In genomic region chr1:172906778-172907592, GRCh38 we compare ENCODE assay signal across 9 cellular contexts.
DNase-seq lines count a peak whose midpoint lies in the region; TF ChIP-seq lines count a peak whose summit lies in the region.
"Had no signal": no experiment of that assay in that cellular context is flagged by ENCODE, and none has a peak within 500 bp of the region (broad histone marks: within the 10 kb centered on the region; RNA-seq: fewer than 3 reads in every experiment).

No MANE protein-coding gene starts in this region.

- no peaks in the 10 kb centered on the region for H3K27me3 ChIP-seq in spleen (replicated peaks in 1 of 7)
- H3K27me3 ChIP-seq: tibial artery had no signal

- intact Hi-C loops in spleen (cut with DNase I; ENCODE audit: low total_unique reads): no loop called here

- no peak for TF ChIP-seq POLR2A in spleen (IDR thresholded peaks at IDR 0.05)

- H3K4me3 ChIP-seq in spleen: no peak overlapping the region
- H3K4me3 ChIP-seq: tibial artery had no signal

- peaks cover 0 to 20% (median 0%) of the 10 kb centered on the region in 6 donors for H3K4me1 ChIP-seq in spleen

- peak overlapping the region in 5 of 8 donors; percentile 28 to 66 (median 57) for H3K27ac ChIP-seq in spleen
- H3K27ac ChIP-seq: tibial artery had no signal

- TF ChIP-seq CTCF in spleen (IDR thresholded peaks at IDR 0.05 in 8 of 11, conservative IDR thresholded peaks at IDR 0.05 in 3 of 11): no peak

- 23 to 38% (median 28%) methylated on average over 4 of the region's 4 CpGs for WGBS in spleen, 5 donors

- peak; percentile 67 for DNase-seq in activated effector memory CD4-positive, alpha-beta T cell treated with anti-CD3 and anti-CD28 coated beads, Interleukin-2, amount 50 U/mL, for 16 hours
- no peak for DNase-seq in activated effector memory CD4-positive, alpha-beta T cell treated with Interleukin-2 at 50 U/mL for 16 hours
- DNase-seq in RKO (ENCODE audit: low spot score) (peak; percentile 70), dermis microvascular lymphatic vessel endothelial cell (ENCODE audit: low read depth in 2 of 2) (peak; percentile 51 to 95), spleen (no peak), mesenteric fat pad (ENCODE audit: low spot score) (no peak), iPS-NIHi11 (ENCODE audit: low spot score) (no peak)
- no peak for DNase-seq in activated CD4-positive, CD25-positive, alpha-beta regulatory T cell treated with anti-CD3 and anti-CD28 coated beads, Interleukin-2, amount 50 U/mL, for 72 hours
- DNase-seq: tibial artery had no signal

- H3K9me3 ChIP-seq in spleen: peaks cover 0 to 12% (median 6%) of the 10 kb centered on the region in 8 donors
- H3K9me3 ChIP-seq: tibial artery had no signal

- no peaks in the 10 kb centered on the region for H3K36me3 ChIP-seq in spleen
- H3K36me3 ChIP-seq: tibial artery had no signal

Comparison
In these comparisons a context has a peak if more than half of its experiments do, and no peak if none do; other contexts are left out.
1. DNase-seq: peak in activated effector memory CD4-positive, alpha-beta T cell treated with anti-CD3 and anti-CD28 coated beads, Interleukin-2, amount 50 U/mL, for 16 hours (single experiment), RKO (single experiment) and dermis microvascular lymphatic vessel endothelial cell (2 of 2); none in activated effector memory CD4-positive, alpha-beta T cell treated with Interleukin-2 at 50 U/mL for 16 hours (single experiment), spleen (single experiment), mesenteric fat pad (single experiment), iPS-NIHi11 (single experiment) and activated CD4-positive, CD25-positive, alpha-beta regulatory T cell treated with anti-CD3 and anti-CD28 coated beads, Interleukin-2, amount 50 U/mL, for 72 hours (single experiment).